ENCODE assay signal across 21 cellular contexts in the genomic region with DNA sequence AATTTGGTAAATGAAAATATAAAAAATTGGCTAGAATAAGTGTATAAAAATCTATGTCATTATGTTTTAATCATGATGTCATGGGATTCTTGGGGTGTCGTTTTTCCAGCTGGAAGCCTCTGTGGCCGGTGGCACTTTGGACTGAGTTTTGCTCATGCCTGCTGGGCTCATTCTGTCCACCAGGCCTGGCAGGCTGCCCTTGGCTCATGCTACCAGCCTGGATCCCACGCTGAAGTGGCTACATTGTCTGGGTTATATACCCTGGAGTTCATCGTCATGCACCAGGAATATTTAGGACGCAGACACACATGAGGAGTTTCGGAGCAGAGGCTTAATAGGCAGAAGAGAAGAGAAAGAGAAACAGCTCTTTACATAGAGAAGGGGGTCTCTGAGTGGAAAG.
"Had no signal": no experiment of that assay in that cellular context is flagged by ENCODE, and none has a peak within 500 bp of the region (broad histone marks: within the 10 kb centered on the region; RNA-seq: fewer than 3 reads in every experiment).

No MANE protein-coding gene starts in this region.

- H3K4me1 ChIP-seq: body of pancreas, Peyer's patch had no signal

- DNase-seq: activated CD4-positive, alpha-beta memory T cell treated with anti-CD3 and anti-CD28 coated beads for 36 hours; activated CD4-positive, alpha-beta T cell treated with anti-CD3 and anti-CD28 coated beads, Interleukin-2, amount 10 ng/mL, durations not matched to agents 7 days and 5 days; activated CD4-positive, CD25-positive, alpha-beta regulatory T cell; activated CD8-positive, alpha-beta memory T cell treated with anti-CD3 and anti-CD28 coated beads for 24 hours; activated gamma-delta T cell; activated naive CD4-positive, alpha-beta T cell treated with anti-CD3 and anti-CD28 coated beads, Interleukin-2, amount 10 ng/mL, durations not matched to agents 7 days and 5 days; activated naive CD8-positive, alpha-beta T cell treated with anti-CD3 and anti-CD28 coated beads for 36 hours; activated T-cell treated with anti-CD3 and anti-CD28 coated beads for 4 hours; activated T-cell treated with anti-CD3 and anti-CD28 coated beads, Interleukin-2, amount 50 U/mL, for 48 hours; body of pancreas; central memory CD4-positive, alpha-beta T cell; NCI-H1048; NCI-H146; NCI-H187 treated with DMSO at 0.1 percent for 48 hours; NCI-H345; NCI-H510A; NCI-H526 treated with DMSO at 0.1 percent for 48 hours; Peyer's patch; SHP77 treated with DMSO at 0.1 percent for 48 hours; T-helper 1 cell had no signal

- H3K9me3 ChIP-seq: Peyer's patch had no signal

- H3K27me3 ChIP-seq: body of pancreas, Peyer's patch had no signal

- ATAC-seq: activated T-helper 17 cell treated with anti-CD3 and anti-CD28 coated beads, Interleukin-2, amount 50 U/mL, for 72 hours; body of pancreas had no signal

- H3K4me3 ChIP-seq: body of pancreas, Peyer's patch had no signal

- H3K36me3 ChIP-seq: Peyer's patch had no signal
